Comparison of ENCODE assay signal across 8 cellular contexts in the genomic region with DNA sequence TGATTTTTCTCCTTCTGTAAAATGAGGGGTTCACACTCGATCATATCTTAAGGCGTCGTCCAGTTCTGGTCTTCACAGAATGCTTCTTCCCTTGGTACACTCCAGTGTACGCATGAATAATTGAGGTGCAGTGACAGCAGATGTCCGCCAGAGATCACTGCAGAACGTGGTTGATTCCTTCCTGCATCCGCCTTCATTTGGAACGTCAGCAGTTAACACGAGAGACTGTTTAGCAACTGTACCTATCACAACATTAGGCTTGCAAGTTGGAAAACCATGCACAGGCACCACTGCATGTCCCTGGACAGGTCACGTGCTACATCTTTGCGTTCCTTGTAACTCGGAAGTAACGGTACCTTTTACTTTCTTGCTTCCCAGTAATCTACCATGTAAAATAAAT.
A peak's percentile ranks its signal among the peaks of the same experiment; 100 is the strongest.
DNase-seq lines count a peak whose midpoint lies in the region; ATAC-seq and TF ChIP-seq lines count a peak whose summit lies in the region.

No MANE protein-coding gene starts in this region.

- peak; percentile 33 for DNase-seq in GM10266 (ENCODE audit: extremely low spot score)
- peak; percentile 43 to 82 for DNase-seq in SJCRH30
- DNase-seq in left colon, result peak in 1 of 2 donors; percentile 27
- peak; percentile 0 to 10 for DNase-seq in stimulated activated CD8-positive, alpha-beta memory T cell treated with anti-CD3 and anti-CD28 coated beads, Interleukin-7, amount 100 ng/mL, for 4 hours (ENCODE audit: low read depth in 2 of 2)
- no peak for DNase-seq in NCI-H510A (lab: John Stamatoyannopoulos, UW)

- H3K36me3 ChIP-seq in SJCRH30, result no peaks in the 10 kb centered on the region

- peaks cover 10% of the 10 kb centered on the region for H3K4me1 Mint-ChIP-seq in brain

- H3K4me1 ChIP-seq in SJCRH30, result no peaks in the 10 kb centered on the region

- ATAC-seq in HG02610 (IDR thresholded peaks at IDR 0.05; ENCODE audit: unreplicated experiment), result peak; percentile 77
- peak; percentile 65 for ATAC-seq in left colon
- ATAC-seq in GM21737 (IDR thresholded peaks at IDR 0.05; ENCODE audit: unreplicated experiment), result no peak

- TF ChIP-seq CTCF in GM10266 (IDR thresholded peaks at IDR 0.05; ENCODE audit: control insufficient read depth, insufficient read depth, low read depth, missing control alignments) (peak; percentile 67), brain (conservative IDR thresholded peaks at IDR 0.05) (peak; percentile 82 to 88)

- no peak overlapping the region for H3K4me3 Mint-ChIP-seq in brain

- intact Hi-C loops in left colon (cut with DNase I, micrococcal nuclease), result no loop called here

- H3K27ac ChIP-seq in SJCRH30, result no peak overlapping the region

- H3K27me3 Mint-ChIP-seq in brain, result peaks cover 15% of the 10 kb centered on the region

- H3K27ac Mint-ChIP-seq in brain, result peak overlapping the region in 1 of 5 experiments; percentile 62

- H3K4me3 ChIP-seq in SJCRH30, result no peak overlapping the region

- peaks cover 0 to 3% (median 0%) of the 10 kb centered on the region in 5 experiments for H3K9me3 Mint-ChIP-seq in brain

- 0 out of 2 replicates have a peak, but pooled peaks cover 3% of the 10 kb centered on the region for H3K27me3 ChIP-seq in SJCRH30

- H3K36me3 Mint-ChIP-seq in brain, result no peaks in the 10 kb centered on the region

- no peaks in the 10 kb centered on the region; the same call in 1 of the 2 replicates for H3K9me3 ChIP-seq in SJCRH30 (replicated peaks)
